20 cellular contexts compared by ENCODE assay signal in genomic region chr4:8525383-8526120, GRCh38. TPM values are rescaled to one million over a fixed set of nuclear protein-coding genes. Genes with fewer than 3 reads are reported as not detected.
DNase-seq lines count a peak whose midpoint lies in the region; TF ChIP-seq lines count a peak whose summit lies in the region.
"Had no signal": no experiment of that assay in that cellular context is flagged by ENCODE, and none has a peak within 500 bp of the region (broad histone marks: within the 10 kb centered on the region; RNA-seq: fewer than 3 reads in every experiment).

No MANE protein-coding gene starts in this region.

- H4K91ac ChIP-seq in trophoblast cell (ENCODE audit: low read depth, low read length) = peak overlapping the region; percentile 80

- peak overlapping the region; percentile 12 for H3K18ac ChIP-seq in trophoblast cell (ENCODE audit: low read length)

- H4K12ac ChIP-seq in trophoblast cell (ENCODE audit: low read depth, low read length) = no peak overlapping the region

- TF ChIP-seq CTCF in fibroblast of villous mesenchyme (IDR thresholded peaks at IDR 0.05; ENCODE audit: insufficient read depth, low read depth, low read length) (peak; percentile 9), WERI-Rb-1 (IDR thresholded peaks at IDR 0.05; ENCODE audit: low read depth, low read length) (no peak)

- H3K4me2 ChIP-seq in trophoblast cell (ENCODE audit: low read length) = peak overlapping the region; percentile 11

- no peaks in the 10 kb centered on the region for H3K79me2 ChIP-seq in trophoblast cell (ENCODE audit: control insufficient read depth, insufficient read depth, low read length, poor library complexity)

- peaks cover 23% of the 10 kb centered on the region for H3K79me1 ChIP-seq in trophoblast cell (ENCODE audit: low read length)

- H3K9ac ChIP-seq in trophoblast cell (ENCODE audit: low read length) = no peak overlapping the region

- peak overlapping the region; percentile 77 for H2BK120ac ChIP-seq in trophoblast cell (ENCODE audit: insufficient read depth, low read length, poor library complexity)

- no peak overlapping the region for H2AFZ ChIP-seq in trophoblast cell (ENCODE audit: insufficient read depth, low read length, poor library complexity)

- H4K8ac ChIP-seq in trophoblast cell (ENCODE audit: low read depth, low read length) = peak overlapping the region; percentile 40

- H3K27ac ChIP-seq in trophoblast cell (ENCODE audit: low read depth, low read length) (peak overlapping the region; percentile 35), WERI-Rb-1 (no peak overlapping the region)
- H3K27ac ChIP-seq: left lung, prostate gland had no signal

- H3K36me3 ChIP-seq in trophoblast cell (ENCODE audit: control insufficient read depth in 1 of 2, insufficient read depth in 2 of 2, low read length in 2 of 2) (no peaks in the 10 kb centered on the region), WERI-Rb-1 (no peaks in the 10 kb centered on the region)
- H3K36me3 ChIP-seq: left lung, prostate gland had no signal

- no peak overlapping the region for H3K4me3 ChIP-seq in fibroblast of villous mesenchyme (ENCODE audit: low read depth, low read length)
- no peak overlapping the region for H3K4me3 ChIP-seq in trophoblast cell (ENCODE audit: low read depth, low read length)
- no peak overlapping the region for H3K4me3 ChIP-seq in WERI-Rb-1 (ENCODE audit: low read depth, low read length)
- H3K4me3 ChIP-seq: left lung, prostate gland had no signal

- peak overlapping the region; percentile 3 for H3K4ac ChIP-seq in trophoblast cell (ENCODE audit: low read depth, low read length)

- H3K4me1 ChIP-seq in trophoblast cell (ENCODE audit: control insufficient read depth in 1 of 2, insufficient read depth in 2 of 2, low read length in 2 of 2) = peaks cover 12 to 18% of the 10 kb centered on the region in 2 experiments
- H3K4me1 ChIP-seq: left lung, prostate gland had no signal

- WGBS in trophoblast cell (ENCODE audit: extremely low coverage, insufficient coverage, insufficient read length) = no CpG with 5 or more reads among the region's 16 CpGs

- H2AK5ac ChIP-seq in trophoblast cell (ENCODE audit: low read length) = peak overlapping the region; percentile 97

- H2BK5ac ChIP-seq in trophoblast cell (ENCODE audit: low read depth, low read length, poor library complexity) = peak overlapping the region; percentile 65

- H3K27me3 ChIP-seq in trophoblast cell (ENCODE audit: insufficient read depth, low read length) (no peaks in the 10 kb centered on the region), WERI-Rb-1 (ENCODE audit: insufficient read depth, low read depth, severe bottlenecking) (no peaks in the 10 kb centered on the region)
- H3K27me3 ChIP-seq: left lung had no signal

- peaks cover 5% of the 10 kb centered on the region for H3K9me3 ChIP-seq in trophoblast cell (ENCODE audit: insufficient read depth, low read depth, low read length)
- peaks cover 13% of the 10 kb centered on the region for H3K9me3 ChIP-seq in WERI-Rb-1 (ENCODE audit: severe bottlenecking)
- H3K9me3 ChIP-seq: prostate gland had no signal

- peak overlapping the region; percentile 50 for H2BK12ac ChIP-seq in trophoblast cell (ENCODE audit: low read length)

- H3K23ac ChIP-seq in trophoblast cell (ENCODE audit: low read length) = no peak overlapping the region

- DNase-seq in AG20443 (ENCODE audit: low spot score) (peak; percentile 77), RPMI7951 (ENCODE audit: low read depth) (peak; percentile 36), fibroblast of villous mesenchyme (ENCODE audit: low read depth) (peak; percentile 79), trophoblast cell (peak; percentile 59 to 91), ureter (ENCODE audit: low spot score) (no peak), NCI-H2196 treated with DMSO at 0.1 percent for 48 hours (lab: John Stamatoyannopoulos, UW; ENCODE audit: unreplicated experiment) (no peak), NCI-H146 treated with DMSO at 0.1 percent for 48 hours (lab: John Stamatoyannopoulos, UW; ENCODE audit: unreplicated experiment) (no peak), WERI-Rb-1 (no peak)
- DNase-seq: activated CD4-positive, alpha-beta T cell treated with anti-CD3 and anti-CD28 coated beads for 36 hours; activated CD8-positive, alpha-beta memory T cell treated with anti-CD3 and anti-CD28 coated beads, Interleukin-2, amount 50 U/mL, for 48 hours; activated naive CD4-positive, alpha-beta T cell treated with anti-CD3 and anti-CD28 coated beads, Interleukin-2, amount 10 ng/mL, durations not matched to agents 7 days and 5 days; DMS79 treated with DMSO at 0.1 percent for 48 hours; GOT3; naive B cell; RPMI8226; substantia nigra; T-helper 17 cell had no signal

- H3K14ac ChIP-seq in trophoblast cell (ENCODE audit: low read length) = peak overlapping the region; percentile 58

RNA-seq across cellular contexts. Expression of gene GPR78, which starts 54.6 kb away (rescaled TPM):
- 0.10 TPM in 1 of 2 replicates, not detected in the other for total RNA-seq in RPMI7951 (2014; rRNA removed; shearing (Covaris generic))
- 0.97 and 2.2 TPM in 2 replicates for total RNA-seq in fibroblast of villous mesenchyme
- 13.9 and 15.5 TPM in 2 replicates for polyA plus RNA-seq in trophoblast cell (2013)
- total RNA-seq in ureter = 1.4 TPM
- total RNA-seq: activated CD4-positive, alpha-beta T cell treated with anti-CD3 and anti-CD28 coated beads for 36 hours; T-helper 17 cell had no signal
- polyA plus RNA-seq: CD14-positive monocyte had no signal

Comparison
In these comparisons a context has a peak if more than half of its experiments do, and no peak if none do; other contexts are left out.
1. DNase-seq: peak in AG20443 (single experiment), RPMI7951 (single experiment), fibroblast of villous mesenchyme (single experiment) and trophoblast cell (2 of 2); none in ureter (single experiment), NCI-H2196 treated with DMSO at 0.1 percent for 48 hours (single experiment), NCI-H146 treated with DMSO at 0.1 percent for 48 hours (single experiment) and WERI-Rb-1 (single experiment).